Comparison of ENCODE assay signal across 14 cellular contexts in the genomic region with DNA sequence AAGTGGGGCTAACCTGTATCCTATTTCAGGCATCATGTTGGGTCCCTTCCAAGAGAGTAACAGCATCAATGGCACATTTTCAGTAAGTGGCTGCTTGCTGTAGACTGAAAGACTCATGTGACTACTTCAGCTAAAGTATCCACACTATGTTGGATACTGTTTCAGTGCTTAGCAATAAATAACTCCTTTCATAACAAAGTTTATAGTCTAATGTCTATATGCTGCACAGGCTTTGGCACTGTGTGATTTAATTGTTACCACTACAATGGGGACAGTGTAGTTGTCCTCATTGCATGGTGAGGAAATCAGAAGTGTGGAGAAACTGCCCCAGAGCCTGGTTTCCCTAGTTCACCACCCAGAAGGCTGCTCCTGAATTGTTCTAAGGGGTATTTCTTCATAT.
DNase-seq lines count a peak whose midpoint lies in the region.
"Had no signal": no experiment of that assay in that cellular context is flagged by ENCODE, and none has a peak within 500 bp of the region (broad histone marks: within the 10 kb centered on the region; RNA-seq: fewer than 3 reads in every experiment).

No MANE protein-coding gene starts in this region.

- in situ Hi-C loops in ACHN (cut with HindIII; ENCODE audit: low pct_ligation_motif_present, low pct_unique_long_range_greater_than_20kb, low sequenced_read_pairs): no loop called here

- H3K27me3 Mint-ChIP-seq in activated naive CD4-positive, alpha-beta T cell treated with anti-CD3 and anti-CD28 coated beads for 36 hours (ENCODE audit: low read depth): no peaks in the 10 kb centered on the region

- intact Hi-C loops in activated naive CD4-positive, alpha-beta T cell treated with anti-CD3 and anti-CD28 coated beads for 36 hours (cut with micrococcal nuclease): no loop called here

- H3K4me1 Mint-ChIP-seq in activated naive CD4-positive, alpha-beta T cell treated with anti-CD3 and anti-CD28 coated beads for 36 hours (ENCODE audit: low read depth): no peaks in the 10 kb centered on the region

- peak; percentile 94 for DNase-seq in DMS153 treated with DMSO at 0.1 percent for 48 hours (lab: John Stamatoyannopoulos, UW; ENCODE audit: unreplicated experiment)
- peak; percentile 87 for DNase-seq in NCI-H1105 treated with DMSO at 0.1 percent for 48 hours (lab: John Stamatoyannopoulos, UW)
- DNase-seq in SHP77 (lab: John Stamatoyannopoulos, UW): peak; percentile 32 to 35
- peak; percentile 91 for DNase-seq in foreskin melanocyte
- no peak for DNase-seq in NCI-H524 treated with DMSO at 0.1 percent for 48 hours (lab: John Stamatoyannopoulos, UW)
- no peak for DNase-seq in activated naive CD4-positive, alpha-beta T cell treated with anti-CD3 and anti-CD28 coated beads for 36 hours
- no peak for DNase-seq in ACHN
- DNase-seq in central memory CD4-positive, alpha-beta T cell: no peak
- DNase-seq: AML-193; left ventricle myocardium inferior; NCI-H1092 treated with DMSO at 0.1 percent for 48 hours; stimulated activated CD4-positive, alpha-beta T cell treated with anti-CD3 and anti-CD28 coated beads, Interleukin-4, amount 100 ng/mL, for 24 hours; testis had no signal

- no peaks in the 10 kb centered on the region for H3K36me3 Mint-ChIP-seq in activated naive CD4-positive, alpha-beta T cell treated with anti-CD3 and anti-CD28 coated beads for 36 hours (ENCODE audit: low read depth)
- H3K36me3 Mint-ChIP-seq: activated naive CD4-positive, alpha-beta T cell treated with anti-CD3 and anti-CD28 coated beads, Interleukin-2, amount 50 U/mL, for 72 hours had no signal

- H3K4me3 Mint-ChIP-seq in activated naive CD4-positive, alpha-beta T cell treated with anti-CD3 and anti-CD28 coated beads for 36 hours: no peak overlapping the region

- CTCF ChIA-PET in activated naive CD4-positive, alpha-beta T cell treated with anti-CD3 and anti-CD28 coated beads for 36 hours (lab: Charles Lee): interaction anchor here (1.6 kb wide), 1 partner anchor 15 kb away, joined by 3 read pairs; no protein-coding TSS in a partner anchor

- H3K9me3 Mint-ChIP-seq in activated naive CD4-positive, alpha-beta T cell treated with anti-CD3 and anti-CD28 coated beads for 36 hours: peaks cover 1% of the 10 kb centered on the region

- no peak overlapping the region for H3K27ac Mint-ChIP-seq in activated naive CD4-positive, alpha-beta T cell treated with anti-CD3 and anti-CD28 coated beads for 36 hours
- H3K27ac Mint-ChIP-seq: activated naive CD4-positive, alpha-beta T cell treated with anti-CD3 and anti-CD28 coated beads, Interleukin-2, amount 50 U/mL, for 72 hours had no signal

Comparison
In these comparisons a context has a peak if more than half of its experiments do, and no peak if none do; other contexts are left out.
1. DNase-seq: peak in DMS153 treated with DMSO at 0.1 percent for 48 hours (single experiment), NCI-H1105 treated with DMSO at 0.1 percent for 48 hours (single experiment), SHP77 (2 of 2) and foreskin melanocyte (single experiment); none in NCI-H524 treated with DMSO at 0.1 percent for 48 hours (single experiment), activated naive CD4-positive, alpha-beta T cell treated with anti-CD3 and anti-CD28 coated beads for 36 hours (single experiment), ACHN (single experiment) and central memory CD4-positive, alpha-beta T cell (single experiment).